In the genomic region with DNA sequence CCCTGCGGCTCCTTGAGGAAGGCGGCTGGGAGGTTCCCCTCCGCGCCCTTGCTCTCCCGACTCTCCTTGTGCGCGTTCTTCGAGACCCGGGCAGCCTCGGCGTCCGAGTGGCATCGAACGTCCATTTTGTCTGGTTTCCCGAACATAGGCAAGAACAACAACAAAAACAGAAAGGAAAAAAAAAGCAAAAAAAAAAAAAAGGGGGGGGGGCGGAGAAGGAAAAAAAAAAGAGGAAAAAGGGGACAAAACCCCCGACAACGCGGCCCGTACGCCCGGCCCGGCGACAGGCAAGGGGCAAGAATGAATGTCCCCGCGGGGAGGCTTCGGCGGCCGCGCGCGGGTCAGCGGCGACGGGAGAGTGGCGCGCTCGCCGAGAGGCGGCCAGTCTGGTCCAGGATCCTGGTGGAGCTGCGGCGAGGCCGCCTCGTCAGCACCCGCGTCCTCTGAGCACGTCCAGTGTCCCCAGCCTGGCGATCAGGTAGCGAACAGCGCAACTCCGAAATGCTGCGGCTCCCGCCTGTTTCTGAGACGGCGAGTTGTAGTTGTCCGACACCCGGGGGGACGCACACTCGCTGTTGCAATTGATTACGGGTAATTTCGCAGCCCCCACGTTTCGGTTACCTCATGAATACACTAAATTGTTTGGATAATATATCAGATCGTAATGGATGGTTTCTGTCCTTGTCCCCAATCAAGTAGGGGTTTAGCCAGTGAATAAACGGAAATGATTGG, we compare ENCODE assay signal across 9 cellular contexts. TPM values are rescaled to one million over a fixed set of nuclear protein-coding genes. Genes with fewer than 3 reads are reported as not detected.
DNase-seq lines count a peak whose midpoint lies in the region; ATAC-seq and TF ChIP-seq lines count a peak whose summit lies in the region.
"Had no signal": no experiment of that assay in that cellular context is flagged by ENCODE, and none has a peak within 500 bp of the region (broad histone marks: within the 10 kb centered on the region; RNA-seq: fewer than 3 reads in every experiment).

A gene with protein sequence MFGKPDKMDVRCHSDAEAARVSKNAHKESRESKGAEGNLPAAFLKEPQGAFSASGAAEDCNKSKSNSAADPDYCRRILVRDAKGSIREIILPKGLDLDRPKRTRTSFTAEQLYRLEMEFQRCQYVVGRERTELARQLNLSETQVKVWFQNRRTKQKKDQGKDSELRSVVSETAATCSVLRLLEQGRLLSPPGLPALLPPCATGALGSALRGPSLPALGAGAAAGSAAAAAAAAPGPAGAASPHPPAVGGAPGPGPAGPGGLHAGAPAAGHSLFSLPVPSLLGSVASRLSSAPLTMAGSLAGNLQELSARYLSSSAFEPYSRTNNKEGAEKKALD (minus strand): TSS at position 360 of the 732 bp plus-strand sequence. CDS start 214 bp downstream, at position 146.

- peaks cover 5% of the 10 kb centered on the region for H3K36me3 Mint-ChIP-seq in stimulated activated effector memory CD8-positive, alpha-beta T cell treated with anti-CD3 and anti-CD28 coated beads, Interleukin-12 subunit alpha, Interleukin-12 subunit beta, amount 100 ng/mL, for 72 hours

- H3K27ac ChIP-seq in caudate nucleus (ENCODE audit: low read depth, low read length) (peak within 1 kb of the TSS; percentile 90), muscle layer of colon (ENCODE audit: low read depth, low read length) (no peak within 1 kb of the TSS), Peyer's patch (no peak within 1 kb of the TSS)

- H3K36me3 ChIP-seq in muscle layer of colon (ENCODE audit: insufficient read depth, low read length), result no peaks in the 10 kb centered on the region
- no peaks in the 10 kb centered on the region for H3K36me3 ChIP-seq in Peyer's patch

- no peak within 1 kb of the TSS for H3K27ac Mint-ChIP-seq in stimulated activated effector memory CD8-positive, alpha-beta T cell treated with anti-CD3 and anti-CD28 coated beads, Interleukin-12 subunit alpha, Interleukin-12 subunit beta, amount 100 ng/mL, for 72 hours

- H3K4me3 ChIP-seq in muscle layer of colon (ENCODE audit: low read depth in 1 of 2, low read length in 2 of 2) (peak within 1 kb of the TSS; percentile 5 to 20), Peyer's patch (peak within 1 kb of the TSS in 2 of 4 donors; percentile 40 to 41)

- no peaks in the 10 kb centered on the region for H3K9me3 Mint-ChIP-seq in stimulated activated effector memory CD8-positive, alpha-beta T cell treated with anti-CD3 and anti-CD28 coated beads, Interleukin-12 subunit alpha, Interleukin-12 subunit beta, amount 100 ng/mL, for 72 hours

- no peak for TF ChIP-seq CTCF in Peyer's patch (IDR thresholded peaks at IDR 0.05)

- H3K4me1 ChIP-seq in muscle layer of colon (ENCODE audit: insufficient read depth, low read length) (peaks cover 4% of the 10 kb centered on the region), Peyer's patch (peaks cover 0 to 23% (median 0%) of the 10 kb centered on the region in 4 donors)

- ATAC-seq in stimulated activated effector memory CD8-positive, alpha-beta T cell treated with anti-CD3 and anti-CD28 coated beads, Interleukin-12 subunit alpha, Interleukin-12 subunit beta, amount 100 ng/mL, for 72 hours, result no peak
- ATAC-seq in GM21381 (IDR thresholded peaks at IDR 0.05; ENCODE audit: unreplicated experiment), result no peak

- H3K27me3 ChIP-seq in muscle layer of colon (ENCODE audit: control insufficient read depth in 1 of 2, insufficient read depth in 2 of 2, low read length in 2 of 2), result peaks cover 45 to 84% of the 10 kb centered on the region in 2 donors
- peaks cover 0 to 73% of the 10 kb centered on the region in 2 donors for H3K27me3 ChIP-seq in Peyer's patch

- DNase-seq in stimulated activated CD4-positive, alpha-beta T cell treated with anti-CD3 and anti-CD28 coated beads, Interleukin-15, amount 100 ng/mL, for 24 hours, result peak; percentile 5
- no peak for DNase-seq in stimulated activated CD4-positive, alpha-beta T cell treated with anti-CD3 and anti-CD28 coated beads, Interleukin-1b, Interleukin-23, amount 100 ng/mL, for 48 hours
- peak in 12 of 61 donors; percentile 20 to 43 (median 27) for DNase-seq in caudate nucleus (lab: John Stamatoyannopoulos, UW)
- no peak for DNase-seq in Peyer's patch
- DNase-seq in HuH-7 (ENCODE audit: low spot score), result no peak
- no peak for DNase-seq in stimulated activated effector memory CD8-positive, alpha-beta T cell treated with anti-CD3 and anti-CD28 coated beads, Interleukin-12 subunit alpha, Interleukin-12 subunit beta, amount 100 ng/mL, for 72 hours (ENCODE audit: low spot score in 2 of 2)

- H3K9me3 ChIP-seq in muscle layer of colon (ENCODE audit: low read length) (no peaks in the 10 kb centered on the region), Peyer's patch (peaks cover 0 to 7% (median 0%) of the 10 kb centered on the region in 4 donors)

- peaks cover 7% of the 10 kb centered on the region for H3K4me1 Mint-ChIP-seq in stimulated activated effector memory CD8-positive, alpha-beta T cell treated with anti-CD3 and anti-CD28 coated beads, Interleukin-12 subunit alpha, Interleukin-12 subunit beta, amount 100 ng/mL, for 72 hours

- no peak within 1 kb of the TSS for H3K9ac ChIP-seq in muscle layer of colon (ENCODE audit: low read length)

- no peak for TF ChIP-seq POLR2A in Peyer's patch (IDR thresholded peaks at IDR 0.05)

- no peak within 1 kb of the TSS for H3K4me3 Mint-ChIP-seq in stimulated activated effector memory CD8-positive, alpha-beta T cell treated with anti-CD3 and anti-CD28 coated beads, Interleukin-12 subunit alpha, Interleukin-12 subunit beta, amount 100 ng/mL, for 72 hours

RNA-seq across cellular contexts. Expression of the gene that starts here (rescaled TPM):
- total RNA-seq in Peyer's patch, result not detected
- total RNA-seq: posterior vena cava had no signal
